In the genomic region with DNA sequence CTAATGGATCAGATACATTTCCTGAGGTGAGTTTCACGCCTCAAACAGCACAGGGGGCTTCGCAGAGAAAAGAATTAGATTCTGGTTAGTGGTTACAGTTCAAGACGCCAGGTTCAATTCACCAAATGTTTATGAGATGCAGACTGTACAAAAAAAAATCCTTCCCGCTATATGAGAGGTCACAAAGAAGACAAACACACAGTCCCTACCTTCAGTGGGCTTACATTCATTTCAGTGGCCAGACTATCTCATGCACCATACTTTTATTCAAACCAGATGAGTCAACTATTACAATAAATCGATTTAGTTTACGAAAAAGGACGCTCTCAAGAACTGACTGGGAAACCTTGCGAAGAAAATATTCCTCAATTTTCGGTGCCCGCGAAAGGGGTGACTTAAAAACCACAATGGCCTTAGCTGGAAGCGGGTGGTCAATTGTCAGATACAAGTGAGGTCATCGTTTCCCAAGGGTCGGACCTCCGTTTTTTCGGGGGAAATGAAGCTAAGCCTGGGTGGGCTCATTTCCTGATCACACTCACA, we compare ENCODE assay signal across 8 cellular contexts. TPM values are rescaled to one million over a fixed set of nuclear protein-coding genes. Genes with fewer than 3 reads are reported as not detected.
DNase-seq lines count a peak whose midpoint lies in the region; ATAC-seq, FAIRE-seq and TF ChIP-seq lines count a peak whose summit lies in the region.

No MANE protein-coding gene starts in this region.

- H3K9ac ChIP-seq in DND-41 (ENCODE audit: low read depth, low read length): peak overlapping the region; percentile 72

- 39 to 41% methylated on average over 16 of the region's 16 CpGs for WGBS in pancreas, 2 donors

- ATAC-seq in DND-41 (ENCODE audit: insufficient read depth, low read depth): no peak
- ATAC-seq in pancreas: no peak
- no peak for ATAC-seq in HG03196 (IDR thresholded peaks at IDR 0.05; ENCODE audit: unreplicated experiment)

- peak overlapping the region; percentile 57 to 81 for H3K4me3 ChIP-seq in DND-41 (ENCODE audit: low read depth in 1 of 2, low read length in 2 of 2)
- H3K4me3 ChIP-seq in PC-9: peak overlapping the region; percentile 96
- H3K4me3 ChIP-seq in pancreas: peak overlapping the region; percentile 36 to 95 (median 87)

- H2AFZ ChIP-seq in DND-41 (ENCODE audit: low read depth, low read length): peak overlapping the region; percentile 81
- H2AFZ ChIP-seq in PC-9: peak overlapping the region; percentile 99

- no peaks in the 10 kb centered on the region for H3F3A ChIP-seq in PC-9 (ENCODE audit: insufficient read depth, low read depth)

- H3K9me3 ChIP-seq in DND-41 (ENCODE audit: insufficient read depth, low read length, severe bottlenecking): no peaks in the 10 kb centered on the region
- no peaks in the 10 kb centered on the region for H3K9me3 ChIP-seq in PC-9 (ENCODE audit: insufficient read depth, low read depth)
- no peaks in the 10 kb centered on the region for H3K9me3 ChIP-seq in pancreas

- TF ChIP-seq CTCF in DND-41 (IDR thresholded peaks at IDR 0.05; ENCODE audit: borderline replicate concordance, extremely low read depth, low read length, poor library complexity, severe bottlenecking) (no peak), PC-9 (conservative IDR thresholded peaks at IDR 0.05) (no peak), pancreas (IDR thresholded peaks at IDR 0.05) (no peak)

- DNase-seq in DND-41 (no peak), PC-9 (no peak), epithelial cell of prostate (ENCODE audit: low read depth, low spot score) (no peak), pancreas (no peak), activated gamma-delta T cell (lab: John Stamatoyannopoulos, UW) (no peak), NCI-H128 (lab: John Stamatoyannopoulos, UW; ENCODE audit: unreplicated experiment) (no peak)
- no peak for DNase-seq in NK-92 treated with Interleukin-12 subunit alpha and Interleukin-12 subunit beta, amount 100 ng/mL, for 24 hours (lab: John Stamatoyannopoulos, UW)

- H3K27me3 ChIP-seq in DND-41 (ENCODE audit: insufficient read depth, low read length, poor library complexity) (no peaks in the 10 kb centered on the region), PC-9 (ENCODE audit: insufficient read depth, low read depth) (no peaks in the 10 kb centered on the region), pancreas (no peaks in the 10 kb centered on the region)

- H3K9me2 ChIP-seq in PC-9 (ENCODE audit: insufficient read depth): no peaks in the 10 kb centered on the region

- peaks cover 69% of the 10 kb centered on the region for H3K79me2 ChIP-seq in DND-41 (ENCODE audit: insufficient read depth, low read length)
- H3K79me2 ChIP-seq in PC-9 (ENCODE audit: low read depth): peaks cover 61% of the 10 kb centered on the region

- POLR2A ChIA-PET in PC-9 (lab: Charles Lee; ENCODE audit: unreplicated experiment): no interaction called here

- H3K27ac ChIP-seq in DND-41 (ENCODE audit: low read length) (peak overlapping the region; percentile 78), PC-9 (0 out of 2 replicates have a peak overlapping the region, but pooled peaks have one; percentile 52), epithelial cell of prostate (peak overlapping the region; percentile 61), pancreas (peak overlapping the region in 1 of 4 donors; percentile 47)

- intact Hi-C loops in PC-9 (cut with micrococcal nuclease; ENCODE audit: unreplicated experiment) (loop anchor here (5.0 kb wide), 1 partner anchor 136 kb away; no protein-coding TSS in a partner anchor), pancreas (cut with DNase I) (no loop called here)

- CTCF ChIA-PET in PC-9 (lab: Charles Lee): no interaction called here

- FAIRE-seq in pancreas (lab: Jason Lieb, UNC): no peak

- H3K36me3 ChIP-seq in DND-41 (ENCODE audit: insufficient read depth, low read length): peaks cover 41% of the 10 kb centered on the region
- peaks cover 16% of the 10 kb centered on the region; the same call in 1 of the 2 replicates for H3K36me3 ChIP-seq in PC-9 (ENCODE audit: low read depth)
- no peaks in the 10 kb centered on the region for H3K36me3 ChIP-seq in pancreas

- BruUV-seq in PC-9 (replicated peaks; lab: Mats Ljungman, UMichigan): TSS peak; percentile 60

- H3K4me1 ChIP-seq in DND-41 (ENCODE audit: insufficient read depth, low read length) (peaks cover 58% of the 10 kb centered on the region), PC-9 (replicated peaks; ENCODE audit: insufficient read depth) (peaks cover 20% of the 10 kb centered on the region), pancreas (peaks cover 0 to 16% (median 0%) of the 10 kb centered on the region in 3 donors)

- H4K20me1 ChIP-seq in DND-41 (ENCODE audit: insufficient read depth, low read length) (peaks cover 14% of the 10 kb centered on the region; the same call in 1 of the 2 replicates), PC-9 (ENCODE audit: insufficient read depth) (peaks cover 21% of the 10 kb centered on the region)

- H3K4me2 ChIP-seq in DND-41 (ENCODE audit: insufficient read depth, low read length): peak overlapping the region; percentile 87
- peak overlapping the region; percentile 93 for H3K4me2 ChIP-seq in PC-9

RNA-seq across cellular contexts. Expression of a gene that starts 0.7 kb away (rescaled TPM):
- total RNA-seq in PC-9 (2021): 14.2 and 17.2 TPM in 2 replicates
- 1 to 10 TPM; 4.9 to 9.9 (median 5.2) TPM for total RNA-seq in pancreas
- 1 to 10 TPM; 3.0 to 5.7 TPM for polyA plus RNA-seq in pancreas

RNA-seq across cellular contexts. Expression of a gene that starts 0.7 kb away (rescaled TPM):
- total RNA-seq in PC-9 (2021): 15.8 and 16.4 TPM in 2 replicates
- 10 to 100 TPM in 1 of 6 donors, 1 to 10 TPM in 5; 4.5 to 12.0 (median 7.1) TPM for total RNA-seq in pancreas
- polyA plus RNA-seq in pancreas: 1 to 10 TPM; 2.1 to 6.2 TPM
